In genomic region chr15:97561529-97561928, GRCh38 we compare ENCODE assay signal across 24 cellular contexts.
DNase-seq lines count a peak whose midpoint lies in the region; ATAC-seq and TF ChIP-seq lines count a peak whose summit lies in the region.
"Had no signal": no experiment of that assay in that cellular context is flagged by ENCODE, and none has a peak within 500 bp of the region (broad histone marks: within the 10 kb centered on the region; RNA-seq: fewer than 3 reads in every experiment).

No MANE protein-coding gene starts in this region.

- DNase-seq in KBM-7 = peak; percentile 9
- peak; percentile 13 for DNase-seq in NB4 (ENCODE audit: low read depth)
- DNase-seq in OCI-M1 (lab: John Stamatoyannopoulos, UW) = peak; percentile 26
- DNase-seq in activated CD8-positive, alpha-beta memory T cell treated with anti-CD3 and anti-CD28 coated beads, Interleukin-2, amount 50 U/mL, for 48 hours = no peak
- no peak for DNase-seq in CD4-positive, alpha-beta T cell
- no peak for DNase-seq in kidney glomerular epithelial cell (lab: John Stamatoyannopoulos, UW)
- DNase-seq: 8988T; AML-193; EL; GM23248; H9; HFFc6; KG1; NCI-H1092 treated with DMSO at 0.1 percent for 48 hours; NCI-H1436 treated with DMSO at 0.1 percent for 48 hours; NCI-H1930; NCI-H510A treated with DMSO at 0.1 percent for 48 hours; NCI-H748 treated with DMSO at 0.1 percent for 48 hours; NK-92 treated with Interleukin-12 subunit alpha and Interleukin-12 subunit beta, amount 100 ng/mL, for 24 hours; SJCRH30; T-cell had no signal

- no peak for TF ChIP-seq CTCF in NB4 (IDR thresholded peaks at IDR 0.05; ENCODE audit: low read depth, low read length)
- TF ChIP-seq CTCF in CD4-positive, alpha-beta T cell (IDR thresholded peaks at IDR 0.05) = no peak

- H3K9ac ChIP-seq in BLaER1 treated with 17β-estradiol and CSF1 and Interleukin-3, amounts not matched to agents 10 nM and 100 nM = no peak overlapping the region
- H3K9ac ChIP-seq: GM23248 had no signal

- H3K27ac Mint-ChIP-seq in CD4-positive, alpha-beta T cell = no peak overlapping the region
- H3K27ac Mint-ChIP-seq: H9, HFFc6, T-cell had no signal

- H3K27me3 ChIP-seq in BLaER1 treated with 17β-estradiol and CSF1 and Interleukin-3, amounts not matched to agents 10 nM and 100 nM = no peaks in the 10 kb centered on the region; a peak in 1 of 22 replicates
- H3K27me3 ChIP-seq in CD4-positive, alpha-beta T cell (ENCODE audit: control insufficient read depth, insufficient read depth, low read length) = no peaks in the 10 kb centered on the region
- H3K27me3 ChIP-seq: SJCRH30 had no signal

- H3K4me2 ChIP-seq in BLaER1 treated with 17β-estradiol and CSF1 and Interleukin-3, amounts not matched to agents 10 nM and 100 nM = peak overlapping the region in 7 of 11 experiments; percentile 32 to 69 (median 53); a peak in 13 of 22 replicates

- in situ Hi-C loops in KBM-7 (cut with MboI; ENCODE audit: low pct_unique_long_range_greater_than_20kb, low sequenced_read_pairs) = no loop called here

- H3K27ac ChIP-seq in BLaER1 treated with 17β-estradiol and CSF1 and Interleukin-3, amounts not matched to agents 10 nM and 100 nM = peak overlapping the region in 4 of 11 experiments; percentile 19 to 33 (median 28); a peak in 6 of 22 replicates
- no peak overlapping the region for H3K27ac ChIP-seq in CD4-positive, alpha-beta T cell (ENCODE audit: low read depth, low read length)
- H3K27ac ChIP-seq: C4-2B, GM23248, SJCRH30 had no signal

- POLR2A ChIA-PET in CD4-positive, alpha-beta T cell (lab: Charles Lee) = no interaction called here

- no peak for TF ChIP-seq POLR2A in NB4 (IDR thresholded peaks at IDR 0.05; ENCODE audit: extremely low read depth, insufficient read length)

- no peaks in the 10 kb centered on the region for H3K4me1 Mint-ChIP-seq in CD4-positive, alpha-beta T cell (ENCODE audit: low read depth)
- H3K4me1 Mint-ChIP-seq: H9, T-cell had no signal

- peaks cover 0 to 6% (median 0%) of the 10 kb centered on the region in 11 experiments; a peak in 1 of 22 replicates for H3K9me3 ChIP-seq in BLaER1 treated with 17β-estradiol and CSF1 and Interleukin-3, amounts not matched to agents 10 nM and 100 nM (replicated peaks in 1 of 11)
- H3K9me3 ChIP-seq in CD4-positive, alpha-beta T cell (ENCODE audit: control insufficient read depth, low read length) = no peaks in the 10 kb centered on the region
- H3K9me3 ChIP-seq: SJCRH30 had no signal

- H3K4me3 ChIP-seq in BLaER1 treated with 17β-estradiol and CSF1 and Interleukin-3, amounts not matched to agents 10 nM and 100 nM = no peak overlapping the region
- H3K4me3 ChIP-seq in NB4 (ENCODE audit: low read depth, low read length) = no peak overlapping the region
- H3K4me3 ChIP-seq: GM23248, SJCRH30 had no signal

- CTCF ChIA-PET in CD4-positive, alpha-beta T cell (lab: Charles Lee) = no interaction called here

- no peak overlapping the region for H3K4me3 Mint-ChIP-seq in CD4-positive, alpha-beta T cell
- H3K4me3 Mint-ChIP-seq: H9, HFFc6, T-cell had no signal

- H3K27me3 Mint-ChIP-seq in CD4-positive, alpha-beta T cell = no peaks in the 10 kb centered on the region
- H3K27me3 Mint-ChIP-seq: T-cell had no signal

- intact Hi-C loops in CD4-positive, alpha-beta T cell (cut with DNase I, micrococcal nuclease) = no loop called here

- no peaks in the 10 kb centered on the region for H3K36me3 Mint-ChIP-seq in CD4-positive, alpha-beta T cell (ENCODE audit: low read depth)
- H3K36me3 Mint-ChIP-seq: T-cell had no signal

- H3K36me3 ChIP-seq in BLaER1 treated with 17β-estradiol and CSF1 and Interleukin-3, amounts not matched to agents 10 nM and 100 nM = no peaks in the 10 kb centered on the region
- H3K36me3 ChIP-seq: SJCRH30 had no signal

- peaks cover 0 to 25% (median 13%) of the 10 kb centered on the region in 10 experiments; a peak in 14 of 20 replicates for H3K4me1 ChIP-seq in BLaER1 treated with 17β-estradiol and CSF1 and Interleukin-3, amounts not matched to agents 10 nM and 100 nM
- H3K4me1 ChIP-seq: SJCRH30 had no signal

- H3K9me3 Mint-ChIP-seq in CD4-positive, alpha-beta T cell = peaks cover 1% of the 10 kb centered on the region
- H3K9me3 Mint-ChIP-seq: H9 had no signal

- no peak for ATAC-seq in HG02759 (IDR thresholded peaks at IDR 0.05; ENCODE audit: unreplicated experiment)
- ATAC-seq in CD4-positive, alpha-beta T cell (ENCODE audit: poor library complexity) = no peak
- ATAC-seq: T-cell had no signal

- no peaks in the 10 kb centered on the region for H4K20me1 ChIP-seq in BLaER1 treated with 17β-estradiol and CSF1 and Interleukin-3, amounts not matched to agents 10 nM and 100 nM

Comparison
In these comparisons a context has a peak if more than half of its experiments do, and no peak if none do; other contexts are left out.
1. DNase-seq: peak in KBM-7 (single experiment), NB4 (single experiment) and OCI-M1 (single experiment); none in activated CD8-positive, alpha-beta memory T cell treated with anti-CD3 and anti-CD28 coated beads, Interleukin-2, amount 50 U/mL, for 48 hours (single experiment), CD4-positive, alpha-beta T cell (0 of 10) and kidney glomerular epithelial cell (single experiment).